Comparison of ENCODE assay signal across 8 cellular contexts in the genomic region with DNA sequence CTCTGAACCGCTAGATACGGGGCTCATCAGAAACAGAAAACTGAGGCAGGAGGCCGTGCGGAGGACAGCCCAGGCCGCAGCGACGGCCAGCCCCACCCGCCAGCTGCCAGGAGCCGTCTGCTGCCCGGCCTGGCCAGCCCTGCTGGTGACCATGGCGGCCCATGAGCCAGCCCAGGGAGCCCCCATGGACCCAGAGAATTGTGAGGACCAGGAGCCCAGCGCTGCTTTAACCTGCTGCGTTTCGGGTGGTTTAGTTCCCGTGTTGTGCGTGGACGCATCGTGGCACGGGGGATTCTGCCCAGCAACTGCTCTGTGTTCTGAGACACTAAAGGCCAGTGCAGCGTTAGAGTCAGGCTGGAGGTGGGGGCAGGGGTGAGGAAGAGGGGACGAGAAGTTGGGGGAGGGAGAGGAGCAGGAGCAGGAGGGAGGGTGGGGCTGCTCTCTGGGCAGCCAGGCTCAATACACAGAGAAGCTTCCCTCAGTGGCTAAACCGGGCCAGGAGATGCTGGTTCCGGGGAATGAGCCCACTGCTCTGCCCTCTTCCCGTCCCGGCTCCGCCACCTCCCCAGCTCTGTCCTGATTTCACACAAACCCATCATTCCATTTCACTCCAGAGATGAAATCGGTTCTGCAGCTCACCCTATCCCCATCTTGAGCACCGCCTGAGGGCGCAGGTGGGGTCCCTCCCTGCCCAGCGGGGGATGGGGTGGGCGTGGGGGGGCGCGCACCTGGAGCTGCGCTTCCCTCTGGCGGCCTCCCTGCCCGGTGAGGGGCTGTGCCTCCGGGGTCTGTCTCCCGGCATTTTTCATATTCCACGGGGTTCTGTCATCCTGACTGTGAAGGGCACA. TPM values are rescaled to one million over a fixed set of nuclear protein-coding genes. Genes with fewer than 3 reads are reported as not detected.
DNase-seq lines count a peak whose midpoint lies in the region; ATAC-seq and TF ChIP-seq lines count a peak whose summit lies in the region.

No MANE protein-coding gene starts in this region.

- POLR2A ChIA-PET in AG04449 (lab: Yijun Ruan, JAX): no interaction called here

- H3K4me1 ChIP-seq in muscle layer of duodenum (ENCODE audit: control insufficient read depth in 1 of 2, insufficient read depth in 2 of 2, low read length in 2 of 2): peaks cover 0 to 21% of the 10 kb centered on the region in 2 donors

- H3K27me3 ChIP-seq in muscle layer of duodenum (ENCODE audit: low read depth, low read length): no peaks in the 10 kb centered on the region

- H3K9me3 ChIP-seq in muscle layer of duodenum (ENCODE audit: control insufficient read depth in 1 of 2, low read length in 2 of 2): peaks cover 1 to 13% of the 10 kb centered on the region in 2 donors

- TF ChIP-seq CTCF in AG04449 (IDR thresholded peaks at IDR 0.05; ENCODE audit: insufficient read depth, low read length, missing control alignments): no peak

- TF ChIP-seq POLR2A in erythroblast (IDR thresholded peaks at IDR 0.05; ENCODE audit: low read length): no peak

- peaks cover 12% of the 10 kb centered on the region for H3K36me3 Mint-ChIP-seq in central memory CD8-positive, alpha-beta T cell (ENCODE audit: insufficient read depth)

- H3K4me3 Mint-ChIP-seq in central memory CD8-positive, alpha-beta T cell: peak overlapping the region; percentile 91

- no peaks in the 10 kb centered on the region for H3K36me3 ChIP-seq in muscle layer of duodenum (ENCODE audit: control insufficient read depth in 1 of 2, insufficient read depth in 2 of 2, low read length in 2 of 2)

- H3K27ac ChIP-seq in muscle layer of duodenum (ENCODE audit: low read length): no peak overlapping the region

- H3K27me3 Mint-ChIP-seq in central memory CD8-positive, alpha-beta T cell: no peaks in the 10 kb centered on the region

- DNase-seq in AG04449 (ENCODE audit: low read depth, low spot score): no peak
- DNase-seq in Jurkat, Clone E6-1 (ENCODE audit: low read depth, low spot score): no peak
- DNase-seq in central memory CD8-positive, alpha-beta T cell (ENCODE audit: low spot score in 2 of 2): no peak
- no peak for DNase-seq in DMS53 treated with DMSO at 0.1 percent for 48 hours (lab: John Stamatoyannopoulos, UW; ENCODE audit: unreplicated experiment)
- DNase-seq in erythroblast (lab: John Stamatoyannopoulos, UW): no peak

- no peak for ATAC-seq in central memory CD8-positive, alpha-beta T cell (replicated peaks; ENCODE audit: extremely low read depth, poor library complexity, severe bottlenecking)
- no peak for ATAC-seq in HG03025 (IDR thresholded peaks at IDR 0.05; ENCODE audit: low FRiP score, unreplicated experiment)
- ATAC-seq in GM21423 (IDR thresholded peaks at IDR 0.05; ENCODE audit: unreplicated experiment): no peak

- peak overlapping the region; percentile 86 for H3K27ac Mint-ChIP-seq in central memory CD8-positive, alpha-beta T cell (ENCODE audit: low read depth)

- CTCF ChIA-PET in AG04449 (lab: Yijun Ruan, JAX): interaction anchor here (1.2 kb wide), 1 partner anchor 35 kb away, joined by 5 read pairs; no protein-coding TSS in a partner anchor

- H3K4me3 ChIP-seq in AG04449 (ENCODE audit: low read depth, low read length): peak overlapping the region; percentile 61
- peak overlapping the region; percentile 73 for H3K4me3 ChIP-seq in Jurkat, Clone E6-1 (ENCODE audit: low read length)
- H3K4me3 ChIP-seq in muscle layer of duodenum (ENCODE audit: low read depth in 1 of 2, low read length in 2 of 2): peak overlapping the region; percentile 55 to 65

- peaks cover 10% of the 10 kb centered on the region for H3K9me3 Mint-ChIP-seq in central memory CD8-positive, alpha-beta T cell

- peaks cover 38% of the 10 kb centered on the region for H3K4me1 Mint-ChIP-seq in central memory CD8-positive, alpha-beta T cell

RNA-seq across cellular contexts. Expression of gene NOC4L, which starts 44.4 kb away (rescaled TPM):
- polyA plus RNA-seq in Jurkat, Clone E6-1 (2012; ENCODE audit: insufficient read depth, insufficient read length): 69.1 TPM

RNA-seq across cellular contexts. Expression of gene DDX51, which starts 44.6 kb away (rescaled TPM):
- 39.4 TPM for polyA plus RNA-seq in Jurkat, Clone E6-1 (2012; ENCODE audit: insufficient read depth, insufficient read length)
